In the genomic region with DNA sequence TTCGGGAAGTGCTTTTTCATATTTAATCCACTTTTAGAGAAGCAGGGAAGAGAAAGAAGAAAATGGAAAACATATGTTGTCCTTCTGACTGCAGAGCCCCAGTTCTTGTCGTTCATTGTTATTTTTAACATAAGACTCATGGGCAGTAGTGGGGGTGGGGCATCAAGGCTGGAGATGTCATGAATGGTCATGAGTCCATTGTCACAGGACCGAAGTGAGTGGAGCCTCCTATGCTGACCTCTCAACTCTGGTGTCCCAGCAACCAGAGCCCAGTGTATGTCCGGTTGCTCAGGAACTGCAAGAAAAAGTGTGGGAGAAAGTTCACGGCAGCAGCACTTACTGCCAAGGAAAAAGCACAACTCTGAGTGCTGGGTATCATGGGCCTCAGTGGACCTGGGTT, we compare ENCODE assay signal across 1 cellular context.
TF ChIP-seq lines count a peak whose summit lies in the region.

No MANE protein-coding gene starts in this region.

TF ChIP-seq in K562, 482 proteins besides CTCF, POLR2A, EP300 and RAD21 (continued from another document):
- TF ChIP-seq, protein P1, sequence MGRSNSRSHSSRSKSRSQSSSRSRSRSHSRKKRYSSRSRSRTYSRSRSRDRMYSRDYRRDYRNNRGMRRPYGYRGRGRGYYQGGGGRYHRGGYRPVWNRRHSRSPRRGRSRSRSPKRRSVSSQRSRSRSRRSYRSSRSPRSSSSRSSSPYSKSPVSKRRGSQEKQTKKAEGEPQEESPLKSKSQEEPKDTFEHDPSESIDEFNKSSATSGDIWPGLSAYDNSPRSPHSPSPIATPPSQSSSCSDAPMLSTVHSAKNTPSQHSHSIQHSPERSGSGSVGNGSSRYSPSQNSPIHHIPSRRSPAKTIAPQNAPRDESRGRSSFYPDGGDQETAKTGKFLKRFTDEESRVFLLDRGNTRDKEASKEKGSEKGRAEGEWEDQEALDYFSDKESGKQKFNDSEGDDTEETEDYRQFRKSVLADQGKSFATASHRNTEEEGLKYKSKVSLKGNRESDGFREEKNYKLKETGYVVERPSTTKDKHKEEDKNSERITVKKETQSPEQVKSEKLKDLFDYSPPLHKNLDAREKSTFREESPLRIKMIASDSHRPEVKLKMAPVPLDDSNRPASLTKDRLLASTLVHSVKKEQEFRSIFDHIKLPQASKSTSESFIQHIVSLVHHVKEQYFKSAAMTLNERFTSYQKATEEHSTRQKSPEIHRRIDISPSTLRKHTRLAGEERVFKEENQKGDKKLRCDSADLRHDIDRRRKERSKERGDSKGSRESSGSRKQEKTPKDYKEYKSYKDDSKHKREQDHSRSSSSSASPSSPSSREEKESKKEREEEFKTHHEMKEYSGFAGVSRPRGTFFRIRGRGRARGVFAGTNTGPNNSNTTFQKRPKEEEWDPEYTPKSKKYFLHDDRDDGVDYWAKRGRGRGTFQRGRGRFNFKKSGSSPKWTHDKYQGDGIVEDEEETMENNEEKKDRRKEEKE (IDR thresholded peaks at IDR 0.05; ENCODE audit: borderline replicate concordance in 1 of 2, control insufficient read depth in 1 of 2, low read depth in 2 of 2, low read length in 1 of 2): no peak
- TF ChIP-seq, protein P2, sequence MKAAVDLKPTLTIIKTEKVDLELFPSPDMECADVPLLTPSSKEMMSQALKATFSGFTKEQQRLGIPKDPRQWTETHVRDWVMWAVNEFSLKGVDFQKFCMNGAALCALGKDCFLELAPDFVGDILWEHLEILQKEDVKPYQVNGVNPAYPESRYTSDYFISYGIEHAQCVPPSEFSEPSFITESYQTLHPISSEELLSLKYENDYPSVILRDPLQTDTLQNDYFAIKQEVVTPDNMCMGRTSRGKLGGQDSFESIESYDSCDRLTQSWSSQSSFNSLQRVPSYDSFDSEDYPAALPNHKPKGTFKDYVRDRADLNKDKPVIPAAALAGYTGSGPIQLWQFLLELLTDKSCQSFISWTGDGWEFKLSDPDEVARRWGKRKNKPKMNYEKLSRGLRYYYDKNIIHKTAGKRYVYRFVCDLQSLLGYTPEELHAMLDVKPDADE (conservative IDR thresholded peaks at IDR 0.05; ENCODE audit: control insufficient read depth, low read depth, low read length): no peak
- no peak for TF ChIP-seq ARNT (IDR thresholded peaks at IDR 0.05)
- TF ChIP-seq, protein P3, sequence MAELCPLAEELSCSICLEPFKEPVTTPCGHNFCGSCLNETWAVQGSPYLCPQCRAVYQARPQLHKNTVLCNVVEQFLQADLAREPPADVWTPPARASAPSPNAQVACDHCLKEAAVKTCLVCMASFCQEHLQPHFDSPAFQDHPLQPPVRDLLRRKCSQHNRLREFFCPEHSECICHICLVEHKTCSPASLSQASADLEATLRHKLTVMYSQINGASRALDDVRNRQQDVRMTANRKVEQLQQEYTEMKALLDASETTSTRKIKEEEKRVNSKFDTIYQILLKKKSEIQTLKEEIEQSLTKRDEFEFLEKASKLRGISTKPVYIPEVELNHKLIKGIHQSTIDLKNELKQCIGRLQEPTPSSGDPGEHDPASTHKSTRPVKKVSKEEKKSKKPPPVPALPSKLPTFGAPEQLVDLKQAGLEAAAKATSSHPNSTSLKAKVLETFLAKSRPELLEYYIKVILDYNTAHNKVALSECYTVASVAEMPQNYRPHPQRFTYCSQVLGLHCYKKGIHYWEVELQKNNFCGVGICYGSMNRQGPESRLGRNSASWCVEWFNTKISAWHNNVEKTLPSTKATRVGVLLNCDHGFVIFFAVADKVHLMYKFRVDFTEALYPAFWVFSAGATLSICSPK (IDR thresholded peaks at IDR 0.05; ENCODE audit: borderline replicate concordance): no peak
- no peak for TF ChIP-seq NR2C2 (CRISPR knock-in tag; IDR thresholded peaks at IDR 0.05)
- peak; percentile 75 for TF ChIP-seq NR2C2 (tag; IDR thresholded peaks at IDR 0.05)
- no peak for TF ChIP-seq NR2C1 (IDR thresholded peaks at IDR 0.05)
- peak; percentile 55; the same call in 1 of the 2 replicates for TF ChIP-seq NR2C1 (tag; IDR thresholded peaks at IDR 0.05)
- TF ChIP-seq, protein P4, sequence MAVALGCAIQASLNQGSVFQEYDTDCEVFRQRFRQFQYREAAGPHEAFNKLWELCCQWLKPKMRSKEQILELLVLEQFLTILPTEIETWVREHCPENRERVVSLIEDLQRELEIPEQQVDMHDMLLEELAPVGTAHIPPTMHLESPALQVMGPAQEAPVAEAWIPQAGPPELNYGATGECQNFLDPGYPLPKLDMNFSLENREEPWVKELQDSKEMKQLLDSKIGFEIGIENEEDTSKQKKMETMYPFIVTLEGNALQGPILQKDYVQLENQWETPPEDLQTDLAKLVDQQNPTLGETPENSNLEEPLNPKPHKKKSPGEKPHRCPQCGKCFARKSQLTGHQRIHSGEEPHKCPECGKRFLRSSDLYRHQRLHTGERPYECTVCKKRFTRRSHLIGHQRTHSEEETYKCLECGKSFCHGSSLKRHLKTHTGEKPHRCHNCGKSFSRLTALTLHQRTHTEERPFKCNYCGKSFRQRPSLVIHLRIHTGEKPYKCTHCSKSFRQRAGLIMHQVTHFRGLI (CRISPR knock-in tag; IDR thresholded peaks at IDR 0.05): no peak
